Comparison of ENCODE assay signal across 20 cellular contexts in genomic region chr1:88455857-88456256, GRCh38.
"Had no signal": no experiment of that assay in that cellular context is flagged by ENCODE, and none has a peak within 500 bp of the region (broad histone marks: within the 10 kb centered on the region; RNA-seq: fewer than 3 reads in every experiment).

No MANE protein-coding gene starts in this region.

- DNase-seq: colonic mucosa; dermis blood vessel endothelial cell; foreskin melanocyte; heart left ventricle; hippocampal formation; left colon; left ventricle myocardium superior; mesenchymal stem cell; naive B cell; spleen; stimulated activated CD4-positive, alpha-beta T cell treated with anti-CD3 and anti-CD28 coated beads, Interleukin-15, amount 100 ng/mL, for 24 hours; stimulated activated CD4-positive, alpha-beta T cell treated with anti-CD3 and anti-CD28 coated beads, Interleukin-1b, Interleukin-23, amount 100 ng/mL, for 48 hours; stimulated activated CD4-positive, alpha-beta T cell treated with anti-CD3 and anti-CD28 coated beads, Interleukin-4, amount 100 ng/mL, for 4 hours; stimulated activated naive B cell treated with anti-CD40 and anti-IgM and Interleukin-4, amounts not matched to agents 10 μg/mL and 1 μg/mL and 100 μg/mL, for 72 hours; stimulated activated naive CD8-positive, alpha-beta T cell treated with anti-CD3 and anti-CD28 coated beads, Interleukin-15, amount 100 ng/mL, for 72 hours; transverse colon had no signal

- H3K27ac ChIP-seq: colonic mucosa, heart left ventricle, neutrophil, spleen, thoracic aorta, transverse colon had no signal

- ATAC-seq: heart left ventricle; left colon; left ventricle myocardium superior; sciatic nerve; stimulated activated naive B cell treated with anti-CD40 and anti-IgM and Interleukin-4, amounts not matched to agents 10 μg/mL and 1 μg/mL and 100 μg/mL, for 72 hours; stimulated activated naive CD8-positive, alpha-beta T cell treated with anti-CD3 and anti-CD28 coated beads, Interleukin-15, amount 100 ng/mL, for 72 hours had no signal

- H3K27me3 ChIP-seq: colonic mucosa, transverse colon had no signal

- H3K4me1 ChIP-seq: colonic mucosa, heart left ventricle, transverse colon had no signal

- H3K36me3 ChIP-seq: colonic mucosa, heart left ventricle, neutrophil, spleen, thoracic aorta, transverse colon had no signal

- H3K4me3 ChIP-seq: colonic mucosa, heart left ventricle, lung, spleen, thoracic aorta, transverse colon had no signal

- H3K9me3 ChIP-seq: colonic mucosa, heart left ventricle, neutrophil, spleen, thoracic aorta, transverse colon had no signal
